Comparison of ENCODE assay signal across 22 cellular contexts in genomic region chr4:126057371-126057770, GRCh38.
DNase-seq lines count a peak whose midpoint lies in the region; ATAC-seq and TF ChIP-seq lines count a peak whose summit lies in the region.
"Had no signal": no experiment of that assay in that cellular context is flagged by ENCODE, and none has a peak within 500 bp of the region (broad histone marks: within the 10 kb centered on the region; RNA-seq: fewer than 3 reads in every experiment).

No MANE protein-coding gene starts in this region.

- TF ChIP-seq CTCF in MCF 10A (IDR thresholded peaks at IDR 0.05; ENCODE audit: unreplicated experiment), result no peak
- TF ChIP-seq CTCF in breast epithelium (IDR thresholded peaks at IDR 0.05), result no peak

- CTCF ChIA-PET in MCF 10A (lab: Yijun Ruan, JAX), result no interaction called here

- H3K27me3 ChIP-seq in breast epithelium, result no peaks in the 10 kb centered on the region
- H3K27me3 ChIP-seq: BLaER1 had no signal

- peak overlapping the region; percentile 4 for H3K27ac Mint-ChIP-seq in MCF 10A (ENCODE audit: low read depth, unreplicated experiment)
- H3K27ac Mint-ChIP-seq: B cell; CD4-positive, CD25-positive, alpha-beta regulatory T cell; CD8-positive, alpha-beta T cell had no signal

- DNase-seq in NCI-H1105 treated with DMSO at 0.1 percent for 48 hours (lab: John Stamatoyannopoulos, UW) (peak; percentile 11), NCI-H1105 (lab: John Stamatoyannopoulos, UW) (no peak), MCF 10A (ENCODE audit: unreplicated experiment) (no peak), breast epithelium (ENCODE audit: low spot score in 2 of 2) (no peak), epithelial cell of prostate (ENCODE audit: low read depth, low spot score) (peak; percentile 59), DMS79 (lab: John Stamatoyannopoulos, UW) (no peak)
- DNase-seq in activated naive CD4-positive, alpha-beta T cell (lab: John Stamatoyannopoulos, UW), result no peak
- DNase-seq: Caco-2; CD4-positive, CD25-positive, alpha-beta regulatory T cell; CD8-positive, alpha-beta T cell; DMS153; EL; GDM1; GM23248; H7; HCEC 1CT had no signal

- H3K27ac ChIP-seq in breast epithelium (no peak overlapping the region), epithelial cell of prostate (peak overlapping the region; percentile 21)
- H3K27ac ChIP-seq: 22Rv1, BLaER1, C4-2B, GM23248 had no signal

- no peaks in the 10 kb centered on the region for H3K4me1 Mint-ChIP-seq in MCF 10A (ENCODE audit: insufficient read depth, unreplicated experiment)
- H3K4me1 Mint-ChIP-seq: B cell; CD4-positive, CD25-positive, alpha-beta regulatory T cell had no signal

- TF ChIP-seq POLR2A in breast epithelium (IDR thresholded peaks at IDR 0.05), result no peak

- no peaks in the 10 kb centered on the region for H3K9me3 Mint-ChIP-seq in MCF 10A (ENCODE audit: unreplicated experiment)

- H3K9me3 ChIP-seq in breast epithelium, result no peaks in the 10 kb centered on the region
- H3K9me3 ChIP-seq: BLaER1, Caco-2 had no signal

- no peak for ATAC-seq in activated CD4-positive, CD25-positive, alpha-beta regulatory T cell treated with anti-CD3 and anti-CD28 coated beads, Interleukin-2, amount 50 U/mL, for 24 hours
- ATAC-seq: CD8-positive, alpha-beta T cell; GM12878 had no signal

- H3K36me3 ChIP-seq in breast epithelium, result no peaks in the 10 kb centered on the region
- H3K36me3 ChIP-seq: BLaER1 had no signal

- POLR2A ChIA-PET in MCF 10A (lab: Yijun Ruan, JAX), result interaction anchor here (0.9 to 1.9 kb wide), 2 partner anchors 12 to 47 kb away, joined by 3 to 5 read pairs; no protein-coding TSS in a partner anchor

- H3K36me3 Mint-ChIP-seq in MCF 10A (ENCODE audit: insufficient read depth, unreplicated experiment), result no peaks in the 10 kb centered on the region
- H3K36me3 Mint-ChIP-seq: CD4-positive, CD25-positive, alpha-beta regulatory T cell; CD8-positive, alpha-beta T cell had no signal

- no peaks in the 10 kb centered on the region for H3K4me1 ChIP-seq in breast epithelium
- H3K4me1 ChIP-seq: BLaER1, Caco-2 had no signal

- intact Hi-C loops in MCF 10A (cut with micrococcal nuclease), result loop anchor here (10.0 kb wide), 1 partner anchor 743 kb away; the partner anchor contains the start of gene FAT4
- intact Hi-C loops in breast epithelium (cut with DNase I; ENCODE audit: low total_unique reads), result no loop called here

- no TSS peak for BruUV-seq in MCF 10A (replicated peaks; lab: Mats Ljungman, UMichigan)

- no peak overlapping the region for H3K4me3 Mint-ChIP-seq in MCF 10A (ENCODE audit: unreplicated experiment)
- H3K4me3 Mint-ChIP-seq: B cell; CD4-positive, CD25-positive, alpha-beta regulatory T cell; CD8-positive, alpha-beta T cell had no signal

- H3K27me3 Mint-ChIP-seq in MCF 10A (ENCODE audit: insufficient read depth, unreplicated experiment), result no peaks in the 10 kb centered on the region
- H3K27me3 Mint-ChIP-seq: B cell; CD4-positive, CD25-positive, alpha-beta regulatory T cell had no signal

- no peak overlapping the region for H3K4me3 ChIP-seq in breast epithelium
- H3K4me3 ChIP-seq: BLaER1, GM12878, GM23248 had no signal

Comparison
In these comparisons a context has a peak if more than half of its experiments do, and no peak if none do; other contexts are left out.
1. DNase-seq: peak in NCI-H1105 treated with DMSO at 0.1 percent for 48 hours (single experiment) and epithelial cell of prostate (single experiment); none in NCI-H1105 (single experiment), MCF 10A (single experiment), breast epithelium (0 of 2), DMS79 (single experiment) and activated naive CD4-positive, alpha-beta T cell (0 of 4).